8 cellular contexts compared by ENCODE assay signal in the genomic region with DNA sequence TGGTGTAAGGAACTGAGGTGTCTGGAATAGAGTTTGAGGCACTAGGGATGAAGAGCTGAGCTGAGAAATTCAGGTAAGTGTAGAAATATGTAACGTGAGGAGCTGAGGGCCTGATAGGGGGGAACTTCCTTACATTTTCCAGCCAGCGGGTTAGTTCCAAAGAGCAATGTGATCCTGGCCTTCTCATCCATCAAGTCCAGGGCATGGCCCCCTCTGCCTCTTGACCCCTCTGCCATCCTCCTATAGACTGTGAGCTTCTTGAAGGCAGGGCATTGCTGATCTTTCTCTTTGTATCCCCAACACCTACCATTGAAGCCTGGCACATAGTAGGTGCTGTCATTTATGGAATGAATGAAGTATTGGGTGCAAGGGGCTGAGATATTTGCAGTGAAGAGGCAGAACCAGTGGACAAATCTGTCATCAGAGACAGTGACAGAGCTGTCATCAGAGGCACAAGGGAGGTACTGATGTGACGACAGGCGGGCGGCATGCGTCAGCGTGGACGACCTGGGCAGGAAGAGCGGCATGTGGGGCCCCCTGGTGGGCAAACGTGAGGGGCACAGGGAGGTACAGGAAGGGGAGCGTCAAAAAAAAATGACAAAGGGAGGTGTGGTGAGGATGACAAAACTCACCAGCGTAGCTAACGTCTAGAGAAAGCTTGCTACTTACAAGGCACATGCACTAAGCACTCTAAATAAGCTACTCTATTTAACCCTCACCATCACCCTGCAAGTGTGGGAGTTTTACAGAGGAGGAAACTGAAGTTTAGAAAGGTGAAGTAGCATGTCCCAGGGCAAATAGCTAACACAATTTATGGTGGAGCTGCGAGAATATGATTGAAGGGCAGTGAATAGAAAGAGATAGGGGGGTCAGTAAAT. TPM values are rescaled to one million over a fixed set of nuclear protein-coding genes. Genes with fewer than 3 reads are reported as not detected.
DNase-seq lines count a peak whose midpoint lies in the region; ATAC-seq lines count a peak whose summit lies in the region.

No MANE protein-coding gene starts in this region.

- no peak overlapping the region for H3K4me3 ChIP-seq in ACC112 (ENCODE audit: low read depth, low read length)

- H3K36me3 ChIP-seq in ACC112 (ENCODE audit: insufficient read depth, low read length), result no peaks in the 10 kb centered on the region

- H3K4me1 ChIP-seq in ACC112 (ENCODE audit: control insufficient read depth, insufficient read depth, low read length, unreplicated experiment), result peaks cover 15% of the 10 kb centered on the region

- H3K27ac ChIP-seq in ACC112 (ENCODE audit: low read depth, low read length) (no peak overlapping the region), caudate nucleus (ENCODE audit: low read depth, low read length) (no peak overlapping the region)

- ATAC-seq in GM18517 (IDR thresholded peaks at IDR 0.05; ENCODE audit: unreplicated experiment), result peak; percentile 69
- ATAC-seq in HG03025 (IDR thresholded peaks at IDR 0.05; ENCODE audit: low FRiP score, unreplicated experiment), result peak; percentile 64
- peak; percentile 97 for ATAC-seq in left lobe of liver

- DNase-seq in NCI-H2227 (lab: John Stamatoyannopoulos, UW; ENCODE audit: unreplicated experiment) (peak; percentile 81), caudate nucleus (lab: John Stamatoyannopoulos, UW) (peak in 51 of 61 donors; percentile 7 to 79 (median 35)), left lobe of liver (ENCODE audit: low spot score) (peak; percentile 84)
- peak; percentile 93 for DNase-seq in activated CD4-positive, CD25-positive, alpha-beta regulatory T cell treated with anti-CD3 and anti-CD28 coated beads, Interleukin-2, amount 50 U/mL, for 72 hours
- DNase-seq in stimulated activated CD4-positive, alpha-beta T cell treated with anti-CD3 and anti-CD28 coated beads, Interleukin-4, amount 100 ng/mL, for 24 hours, result peak; percentile 94

- no peaks in the 10 kb centered on the region for H3K79me2 ChIP-seq in ACC112 (ENCODE audit: control insufficient read depth, insufficient read depth, low read length, unreplicated experiment)

- no peaks in the 10 kb centered on the region for H3K27me3 ChIP-seq in ACC112 (ENCODE audit: insufficient read depth, low read length)

- H2AFZ ChIP-seq in ACC112 (ENCODE audit: low read length, unreplicated experiment), result peak overlapping the region; percentile 83

RNA-seq across cellular contexts. Expression of a gene that starts 5.2 kb away (rescaled TPM):
- 11.1 TPM for total RNA-seq in left lobe of liver

RNA-seq across cellular contexts. Expression of a gene that starts 31.4 kb away (rescaled TPM):
- 0.50 TPM for total RNA-seq in left lobe of liver

Comparison
In these comparisons a context has a peak if more than half of its experiments do, and no peak if none do; other contexts are left out.
1. DNase-seq: peak in every context shown above with its lines; median percentile 94 in stimulated activated CD4-positive, alpha-beta T cell treated with anti-CD3 and anti-CD28 coated beads, Interleukin-4, amount 100 ng/mL, for 24 hours; 93 in activated CD4-positive, CD25-positive, alpha-beta regulatory T cell treated with anti-CD3 and anti-CD28 coated beads, Interleukin-2, amount 50 U/mL, for 72 hours; 84 in left lobe of liver; 81 in NCI-H2227; 35 in caudate nucleus.